14 cellular contexts compared by ENCODE assay signal in the genomic region with DNA sequence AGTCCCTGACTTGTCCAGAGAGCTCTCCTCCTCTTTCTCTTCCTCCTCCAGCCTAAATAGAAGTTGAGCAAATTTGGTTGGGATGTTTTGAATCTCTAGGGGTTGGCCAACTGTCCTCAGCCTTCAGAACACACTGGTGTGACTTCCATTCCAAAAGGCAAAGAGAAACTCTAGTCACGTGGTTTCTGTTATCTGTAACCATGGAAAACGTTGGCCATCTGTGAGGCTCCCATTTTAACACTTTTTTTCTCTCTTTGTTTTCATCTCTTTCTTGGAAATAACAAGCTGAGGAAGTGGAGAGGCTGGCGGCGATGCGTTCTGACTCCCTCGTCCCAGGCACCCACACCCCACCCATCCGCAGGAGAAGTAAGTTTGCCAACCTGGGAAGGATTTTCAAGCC.
"Had no signal": no experiment of that assay in that cellular context is flagged by ENCODE, and none has a peak within 500 bp of the region (broad histone marks: within the 10 kb centered on the region; RNA-seq: fewer than 3 reads in every experiment).

No MANE protein-coding gene starts in this region.

- H3K9me3 Mint-ChIP-seq: activated CD4-positive, alpha-beta T cell treated with anti-CD3 and anti-CD28 coated beads, Interleukin-2, amount 10 ng/mL, durations not matched to agents 24 days and 14 days; activated CD8-positive, alpha-beta T cell treated with anti-CD3 and anti-CD28 coated beads for 36 hours; activated naive CD4-positive, alpha-beta T cell treated with anti-CD3 and anti-CD28 coated beads for 36 hours; activated T-cell treated with anti-CD3 and anti-CD28 coated beads, Interleukin-2, amount 50 U/mL, for 24 hours; activated T-helper 2 cell treated with anti-CD3 and anti-CD28 coated beads, Interferon-gamma antibody, Interleukin-2, Interleukin-4, amounts not matched to agents 10 μg/mL and 5 μg/mL and 100 μg/mL, durations not matched to agents 14 hours and 24 hours and 36 hours; naive B cell; neural crest cell; stimulated activated naive B cell treated with anti-CD40 and anti-IgM and Interleukin-4, amounts not matched to agents 10 μg/mL and 1 μg/mL and 100 μg/mL, for 72 hours had no signal

- ATAC-seq: activated CD8-positive, alpha-beta T cell treated with anti-CD3 and anti-CD28 coated beads for 36 hours; stimulated activated naive B cell treated with anti-CD40 and anti-IgM and Interleukin-4, amounts not matched to agents 10 μg/mL and 1 μg/mL and 100 μg/mL, for 72 hours had no signal

- H3K27ac ChIP-seq: brain microvascular endothelial cell, coronary artery, hepatocyte, parathyroid adenoma, SK-N-MC, transverse colon had no signal

- H3K4me3 Mint-ChIP-seq: activated CD4-positive, alpha-beta T cell treated with anti-CD3 and anti-CD28 coated beads, Interleukin-2, amount 10 ng/mL, durations not matched to agents 24 days and 14 days; activated CD8-positive, alpha-beta T cell treated with anti-CD3 and anti-CD28 coated beads for 36 hours; activated naive CD4-positive, alpha-beta T cell treated with anti-CD3 and anti-CD28 coated beads for 36 hours; activated T-cell treated with anti-CD3 and anti-CD28 coated beads, Interleukin-2, amount 50 U/mL, for 24 hours; naive B cell; neural crest cell; stimulated activated naive B cell treated with anti-CD40 and anti-IgM and Interleukin-4, amounts not matched to agents 10 μg/mL and 1 μg/mL and 100 μg/mL, for 72 hours had no signal

- H3K4me1 ChIP-seq: parathyroid adenoma, transverse colon had no signal

- DNase-seq: activated CD4-positive, alpha-beta T cell treated with anti-CD3 and anti-CD28 coated beads, Interleukin-2, amount 10 ng/mL, durations not matched to agents 24 days and 14 days; activated CD8-positive, alpha-beta T cell treated with anti-CD3 and anti-CD28 coated beads for 36 hours; activated naive CD4-positive, alpha-beta T cell treated with anti-CD3 and anti-CD28 coated beads for 36 hours; activated T-cell treated with anti-CD3 and anti-CD28 coated beads, Interleukin-2, amount 50 U/mL, for 24 hours; brain microvascular endothelial cell; naive B cell; stimulated activated naive B cell treated with anti-CD40 and anti-IgM and Interleukin-4, amounts not matched to agents 10 μg/mL and 1 μg/mL and 100 μg/mL, for 72 hours; transverse colon had no signal

- H3K36me3 Mint-ChIP-seq: naive B cell; stimulated activated naive B cell treated with anti-CD40 and anti-IgM and Interleukin-4, amounts not matched to agents 10 μg/mL and 1 μg/mL and 100 μg/mL, for 72 hours had no signal

- H3K36me3 ChIP-seq: brain microvascular endothelial cell, transverse colon had no signal

- H3K9me3 ChIP-seq: transverse colon had no signal

- H3K27ac Mint-ChIP-seq: activated CD4-positive, alpha-beta T cell treated with anti-CD3 and anti-CD28 coated beads, Interleukin-2, amount 10 ng/mL, durations not matched to agents 24 days and 14 days; activated CD8-positive, alpha-beta T cell treated with anti-CD3 and anti-CD28 coated beads for 36 hours; activated naive CD4-positive, alpha-beta T cell treated with anti-CD3 and anti-CD28 coated beads for 36 hours; activated T-cell treated with anti-CD3 and anti-CD28 coated beads, Interleukin-2, amount 50 U/mL, for 24 hours; activated T-helper 2 cell treated with anti-CD3 and anti-CD28 coated beads, Interferon-gamma antibody, Interleukin-2, Interleukin-4, amounts not matched to agents 10 μg/mL and 5 μg/mL and 100 μg/mL, durations not matched to agents 14 hours and 24 hours and 36 hours; naive B cell; stimulated activated naive B cell treated with anti-CD40 and anti-IgM and Interleukin-4, amounts not matched to agents 10 μg/mL and 1 μg/mL and 100 μg/mL, for 72 hours had no signal

- H3K4me1 Mint-ChIP-seq: activated CD4-positive, alpha-beta T cell treated with anti-CD3 and anti-CD28 coated beads, Interleukin-2, amount 10 ng/mL, durations not matched to agents 24 days and 14 days; stimulated activated naive B cell treated with anti-CD40 and anti-IgM and Interleukin-4, amounts not matched to agents 10 μg/mL and 1 μg/mL and 100 μg/mL, for 72 hours had no signal

- H3K4me3 ChIP-seq: coronary artery, hepatocyte, SK-N-MC, transverse colon had no signal

- H3K27me3 ChIP-seq: brain microvascular endothelial cell, hepatocyte, transverse colon had no signal
